8 cellular contexts compared by ENCODE assay signal in genomic region chr12:104682790-104683279, GRCh38.
DNase-seq lines count a peak whose midpoint lies in the region; ATAC-seq and TF ChIP-seq lines count a peak whose summit lies in the region.

No MANE protein-coding gene starts in this region.

- WGBS in thymus: 10% methylated on average over 7 of the region's 7 CpGs
- WGBS in smooth muscle cell (ENCODE audit: low lambda C conversion rate): 94% methylated on average over 7 of the region's 7 CpGs

- no peaks in the 10 kb centered on the region for H3K36me3 ChIP-seq in right atrium auricular region
- no peaks in the 10 kb centered on the region for H3K36me3 ChIP-seq in thymus (ENCODE audit: control insufficient read depth, insufficient read depth)
- H3K36me3 ChIP-seq in smooth muscle cell (ENCODE audit: low read depth): no peaks in the 10 kb centered on the region

- POLR2A ChIA-PET in GM10248 (lab: Yijun Ruan, JAX): no interaction called here

- peaks cover 23% of the 10 kb centered on the region for H4K20me1 ChIP-seq in smooth muscle cell (ENCODE audit: low read depth)

- peaks cover 4% of the 10 kb centered on the region for H3K79me2 ChIP-seq in smooth muscle cell (ENCODE audit: low read depth)

- H2AFZ ChIP-seq in smooth muscle cell (ENCODE audit: low read depth): no peak overlapping the region

- H3K4me1 ChIP-seq in right atrium auricular region (peaks cover 0 to 45% of the 10 kb centered on the region in 2 donors), thymus (ENCODE audit: control insufficient read depth, insufficient read depth, low read length) (peaks cover 19% of the 10 kb centered on the region), smooth muscle cell (ENCODE audit: low read depth) (peaks cover 4% of the 10 kb centered on the region)

- DNase-seq in GM10248 (ENCODE audit: extremely low spot score): peak; percentile 72
- DNase-seq in activated CD4-positive, alpha-beta T cell treated with anti-CD3 and anti-CD28 coated beads for 1 hour: peak; percentile 34
- no peak for DNase-seq in right atrium auricular region (ENCODE audit: low spot score)
- DNase-seq in SW 1271 (lab: John Stamatoyannopoulos, UW): no peak
- DNase-seq in smooth muscle cell (lab: John Stamatoyannopoulos, UW; ENCODE audit: unreplicated experiment): no peak
- no peak for DNase-seq in omental fat pad (ENCODE audit: low spot score)

- no peak for TF ChIP-seq CTCF in GM10248 (IDR thresholded peaks at IDR 0.05; ENCODE audit: control extremely low read depth, extremely low read depth, low read depth, missing control alignments)
- no peak for TF ChIP-seq CTCF in right atrium auricular region (IDR thresholded peaks at IDR 0.05)
- TF ChIP-seq CTCF in smooth muscle cell (IDR thresholded peaks at IDR 0.05; ENCODE audit: borderline replicate concordance, insufficient read depth, poor library complexity, severe bottlenecking): no peak
- TF ChIP-seq CTCF in omental fat pad (IDR thresholded peaks at IDR 0.05): no peak

- H3K27me3 ChIP-seq in right atrium auricular region (no peaks in the 10 kb centered on the region), thymus (ENCODE audit: control insufficient read depth, insufficient read depth) (no peaks in the 10 kb centered on the region), smooth muscle cell (ENCODE audit: low read depth) (no peaks in the 10 kb centered on the region)

- CTCF ChIA-PET in GM10248 (lab: Yijun Ruan, JAX): interaction anchor here (1.1 to 1.5 kb wide), 4 partner anchors 9 to 301 kb away, joined by 3 to 6 read pairs (median 4); no protein-coding TSS in a partner anchor

- no peak overlapping the region for H3K4me2 ChIP-seq in smooth muscle cell

- no peak overlapping the region for H3K9ac ChIP-seq in smooth muscle cell (ENCODE audit: low read depth)

- H3K9me3 ChIP-seq in right atrium auricular region: no peaks in the 10 kb centered on the region
- H3K9me3 ChIP-seq in thymus (ENCODE audit: control insufficient read depth): no peaks in the 10 kb centered on the region
- no peaks in the 10 kb centered on the region for H3K9me3 ChIP-seq in smooth muscle cell (replicated peaks; ENCODE audit: low read depth)

- peaks cover 5% of the 10 kb centered on the region for H3F3A ChIP-seq in smooth muscle cell (ENCODE audit: low read depth)

- peak overlapping the region; percentile 54 to 73 for H3K27ac ChIP-seq in right atrium auricular region
- H3K27ac ChIP-seq in thymus (ENCODE audit: low read depth): peak overlapping the region; percentile 88
- H3K27ac ChIP-seq in smooth muscle cell (ENCODE audit: low read depth): no peak overlapping the region

- ATAC-seq in HG03039 (IDR thresholded peaks at IDR 0.05; ENCODE audit: unreplicated experiment) (peak; percentile 47), omental fat pad (ENCODE audit: low FRiP score) (no peak)

- H3K4me3 ChIP-seq in right atrium auricular region (no peak overlapping the region), thymus (ENCODE audit: low read length) (peak overlapping the region; percentile 37), smooth muscle cell (no peak overlapping the region)

Comparison
In these comparisons a context has a peak if more than half of its experiments do, and no peak if none do; other contexts are left out.
1. DNase-seq: peak in GM10248 (single experiment) and activated CD4-positive, alpha-beta T cell treated with anti-CD3 and anti-CD28 coated beads for 1 hour (single experiment); none in right atrium auricular region (single experiment), SW 1271 (0 of 2), smooth muscle cell (single experiment) and omental fat pad (single experiment).